30 cellular contexts compared by ENCODE assay signal in the genomic region with DNA sequence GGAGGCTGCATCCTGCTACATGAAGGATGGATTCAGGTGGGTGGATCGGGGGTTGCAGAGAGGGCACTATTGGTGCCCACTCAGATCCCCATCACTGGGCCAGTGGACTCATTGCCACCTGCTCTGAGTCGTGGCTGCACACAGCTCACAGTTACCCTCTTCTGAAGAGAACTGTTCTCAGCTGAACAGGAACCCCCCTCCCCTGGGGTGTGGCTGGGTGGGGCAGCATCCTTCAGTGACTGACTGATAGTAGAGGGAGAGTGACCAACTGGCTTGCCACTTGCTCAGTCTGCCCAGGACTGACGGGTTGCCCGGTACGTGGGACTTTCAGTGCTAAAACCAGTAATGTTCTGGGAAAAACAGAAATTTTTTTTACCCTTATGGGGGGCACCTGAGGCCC.
"Had no signal": no experiment of that assay in that cellular context is flagged by ENCODE, and none has a peak within 500 bp of the region (broad histone marks: within the 10 kb centered on the region; RNA-seq: fewer than 3 reads in every experiment).

No MANE protein-coding gene starts in this region.

- H2AFZ ChIP-seq: parathyroid adenoma had no signal

- DNase-seq: naive thymus-derived CD4-positive, alpha-beta T cell; natural killer cell; nucleus accumbens; ovary; posterior cingulate gyrus; psoas muscle; right cardiac atrium; right lobe of liver; sigmoid colon; small intestine; stimulated activated CD4-positive, alpha-beta T cell treated with anti-CD3 and anti-CD28 coated beads, Interleukin-15, amount 100 ng/mL, for 24 hours; stimulated activated CD4-positive, alpha-beta T cell treated with anti-CD3 and anti-CD28 coated beads, Interleukin-2, amount 100 ng/mL, for 24 hours; stimulated activated CD4-positive, alpha-beta T cell treated with anti-CD3 and anti-CD28 coated beads, Interleukin-2, amount 100 ng/mL, for 48 hours; stimulated activated CD4-positive, alpha-beta T cell treated with anti-CD3 and anti-CD28 coated beads, Interleukin-4, amount 100 ng/mL, for 24 hours; stimulated activated naive CD4-positive, alpha-beta T cell; substantia nigra; testis; transverse colon; upper lobe of right lung; uterus had no signal

- H3K27me3 Mint-ChIP-seq: progenitor cell of endocrine pancreas; stimulated activated naive CD8-positive, alpha-beta T cell treated with anti-CD3 and anti-CD28 coated beads, Interleukin-15, Interleukin-2, amounts not matched to agents 100 ng/mL and 50 ng/mL, for 24 hours; type B pancreatic cell had no signal

- H3K27me3 ChIP-seq: neural progenitor cell, neutrophil, ovary, right lobe of liver, sigmoid colon, suprapubic skin, testis, tibial artery, transverse colon, upper lobe of right lung, uterus had no signal

- H3K27ac Mint-ChIP-seq: naive thymus-derived CD4-positive, alpha-beta T cell; natural killer cell; nephron; neural progenitor cell; progenitor cell of endocrine pancreas; stimulated activated effector memory CD8-positive, alpha-beta T cell treated with anti-CD3 and anti-CD28 coated beads, Interleukin-12 subunit alpha, Interleukin-12 subunit beta, amount 100 ng/mL, for 72 hours; stimulated activated naive CD8-positive, alpha-beta T cell treated with anti-CD3 and anti-CD28 coated beads, Interleukin-15, Interleukin-2, amounts not matched to agents 100 ng/mL and 50 ng/mL, for 24 hours had no signal

- H3K4me1 Mint-ChIP-seq: natural killer cell; nephron; stimulated activated effector memory CD8-positive, alpha-beta T cell treated with anti-CD3 and anti-CD28 coated beads, Interleukin-12 subunit alpha, Interleukin-12 subunit beta, amount 100 ng/mL, for 72 hours had no signal

- H3K9me3 Mint-ChIP-seq: nephron; neural progenitor cell; stimulated activated naive CD8-positive, alpha-beta T cell treated with anti-CD3 and anti-CD28 coated beads, Interleukin-15, Interleukin-2, amounts not matched to agents 100 ng/mL and 50 ng/mL, for 24 hours; type B pancreatic cell had no signal

- H3K27ac ChIP-seq: neural progenitor cell, neutrophil, ovary, parathyroid adenoma, psoas muscle, right lobe of liver, sigmoid colon, suprapubic skin, testis, tibial artery, transverse colon, upper lobe of right lung, uterus had no signal

- H3K9ac ChIP-seq: neural progenitor cell, parathyroid adenoma had no signal

- H3K4me2 ChIP-seq: neural progenitor cell had no signal

- H3K4me1 ChIP-seq: neural progenitor cell, parathyroid adenoma, psoas muscle, right lobe of liver, sigmoid colon, suprapubic skin, testis, tibial artery, transverse colon, upper lobe of right lung, uterus had no signal

- H3K9me3 ChIP-seq: neutrophil, ovary, psoas muscle, right lobe of liver, sigmoid colon, suprapubic skin, testis, tibial artery, transverse colon, upper lobe of right lung, uterus had no signal

- ATAC-seq: naive thymus-derived CD4-positive, alpha-beta T cell; natural killer cell; psoas muscle; right cardiac atrium; right lobe of liver; stimulated activated effector memory CD8-positive, alpha-beta T cell treated with anti-CD3 and anti-CD28 coated beads, Interleukin-12 subunit alpha, Interleukin-12 subunit beta, amount 100 ng/mL, for 72 hours; upper lobe of right lung had no signal

- H3K4me3 ChIP-seq: neural progenitor cell, ovary, psoas muscle, right lobe of liver, sigmoid colon, suprapubic skin, testis, tibial artery, transverse colon, upper lobe of right lung, uterus had no signal

- H3K4me3 Mint-ChIP-seq: naive thymus-derived CD4-positive, alpha-beta T cell; nephron; neural progenitor cell; stimulated activated effector memory CD8-positive, alpha-beta T cell treated with anti-CD3 and anti-CD28 coated beads, Interleukin-12 subunit alpha, Interleukin-12 subunit beta, amount 100 ng/mL, for 72 hours; stimulated activated naive CD8-positive, alpha-beta T cell treated with anti-CD3 and anti-CD28 coated beads, Interleukin-15, Interleukin-2, amounts not matched to agents 100 ng/mL and 50 ng/mL, for 24 hours; type B pancreatic cell had no signal

- H3K36me3 Mint-ChIP-seq: naive thymus-derived CD4-positive, alpha-beta T cell; natural killer cell; neural progenitor cell; stimulated activated effector memory CD8-positive, alpha-beta T cell treated with anti-CD3 and anti-CD28 coated beads, Interleukin-12 subunit alpha, Interleukin-12 subunit beta, amount 100 ng/mL, for 72 hours; type B pancreatic cell had no signal

- H3K36me3 ChIP-seq: neural progenitor cell, neutrophil, ovary, right lobe of liver, sigmoid colon, suprapubic skin, tibial artery, transverse colon, upper lobe of right lung, uterus had no signal
